In the genomic region with DNA sequence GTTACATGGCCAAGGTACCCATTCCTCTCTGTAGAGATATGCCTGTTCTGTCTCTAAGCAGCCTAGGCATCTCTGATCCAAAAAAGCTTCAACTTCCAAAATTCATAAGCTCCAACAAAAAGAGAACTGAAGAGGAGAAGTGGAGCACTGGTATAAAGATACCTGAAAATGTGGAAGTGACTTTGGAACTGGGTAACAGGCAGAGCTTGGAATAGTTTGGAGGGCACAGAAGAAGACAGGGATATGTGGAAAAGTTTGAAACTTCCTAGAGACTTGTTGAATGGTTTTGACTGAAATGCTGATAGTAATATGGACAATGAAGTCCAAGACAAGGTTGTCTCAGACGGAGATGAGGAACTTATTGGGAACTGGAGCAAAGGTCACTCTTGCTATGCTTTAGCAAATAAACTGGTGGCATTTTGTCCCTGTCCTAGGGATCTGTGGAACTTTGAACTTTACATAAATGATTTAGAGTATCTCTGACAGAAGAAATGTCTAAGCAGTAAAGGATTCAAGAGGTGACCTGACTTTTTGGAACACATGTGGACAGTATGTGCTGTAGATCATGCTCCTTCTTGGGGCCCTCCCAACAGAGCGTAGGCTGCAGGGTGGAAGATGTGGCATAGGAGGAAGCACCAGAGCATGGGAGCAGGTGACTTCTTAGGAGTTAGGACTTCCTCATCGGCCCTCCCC, we compare ENCODE assay signal across 21 cellular contexts.
DNase-seq lines count a peak whose midpoint lies in the region; ATAC-seq, FAIRE-seq and TF ChIP-seq lines count a peak whose summit lies in the region.
"Had no signal": no experiment of that assay in that cellular context is flagged by ENCODE, and none has a peak within 500 bp of the region (broad histone marks: within the 10 kb centered on the region; RNA-seq: fewer than 3 reads in every experiment).

No MANE protein-coding gene starts in this region.

- POLR2A ChIA-PET in HepG2 (lab: Yijun Ruan, JAX), result interaction anchor here (0.9 to 1.7 kb wide), 2 partner anchors 22 to 23 kb away, joined by 3 to 5 read pairs; no protein-coding TSS in a partner anchor
- POLR2A ChIA-PET in CD8-positive, alpha-beta T cell (lab: Charles Lee), result no interaction called here

- H4K20me1 ChIP-seq in hepatocyte (ENCODE audit: insufficient read depth, poor library complexity, severe bottlenecking), result no peaks in the 10 kb centered on the region
- H4K20me1 ChIP-seq in HepG2 (ENCODE audit: insufficient read depth, low read length), result no peaks in the 10 kb centered on the region
- H4K20me1 ChIP-seq: BLaER1 had no signal

- peak; percentile 49 for FAIRE-seq in HepG2 (lab: Jason Lieb, UNC)
- FAIRE-seq: G401.6, GM12892, GM19239 had no signal

- DNase-seq in hepatocyte (ENCODE audit: low spot score) (no peak), HepG2 (ENCODE audit: low spot score) (peak; percentile 41), mucosa of descending colon (no peak), NCI-H1105 (lab: John Stamatoyannopoulos, UW) (no peak)
- DNase-seq in CD8-positive, alpha-beta T cell, result no peak
- DNase-seq: Calu3; CD4-positive, CD25-positive, alpha-beta regulatory T cell; CD8-positive, alpha-beta memory T cell; DMS53; DMS79 treated with DMSO at 0.1 percent for 48 hours; H9; HFFc6 had no signal

- H3K4me1 Mint-ChIP-seq in CD8-positive, alpha-beta T cell (ENCODE audit: low read depth), result no peaks in the 10 kb centered on the region
- H3K4me1 Mint-ChIP-seq: B cell; CD4-positive, CD25-positive, alpha-beta regulatory T cell; CD8-positive, alpha-beta memory T cell; GM23338; H9 had no signal

- no peaks in the 10 kb centered on the region for H3K27me3 Mint-ChIP-seq in CD8-positive, alpha-beta T cell (ENCODE audit: low read depth)
- H3K27me3 Mint-ChIP-seq: B cell; CD4-positive, CD25-positive, alpha-beta regulatory T cell; CD8-positive, alpha-beta memory T cell had no signal

- H3K9me3 ChIP-seq in hepatocyte (ENCODE audit: low read depth) (no peaks in the 10 kb centered on the region), HepG2 (ENCODE audit: low read length) (peaks cover 11% of the 10 kb centered on the region; the same call in 1 of the 2 replicates), mucosa of descending colon (no peaks in the 10 kb centered on the region)
- no peaks in the 10 kb centered on the region for H3K9me3 ChIP-seq in CD8-positive, alpha-beta T cell (ENCODE audit: low read length)

- H3K4me1 ChIP-seq in hepatocyte (ENCODE audit: insufficient read depth) (no peaks in the 10 kb centered on the region), HepG2 (ENCODE audit: insufficient read depth, low read length) (peaks cover 30% of the 10 kb centered on the region), mucosa of descending colon (ENCODE audit: low read depth) (peaks cover 4% of the 10 kb centered on the region)
- H3K4me1 ChIP-seq in CD8-positive, alpha-beta T cell (ENCODE audit: insufficient read depth, low read length), result no peaks in the 10 kb centered on the region
- H3K4me1 ChIP-seq: BLaER1 had no signal

- CTCF ChIA-PET in HepG2 (lab: Yijun Ruan, JAX; ENCODE audit: low intra/inter-chr PET ratio, low total read pairs), result no interaction called here
- CTCF ChIA-PET in CD8-positive, alpha-beta T cell (lab: Charles Lee), result no interaction called here

- in situ Hi-C loops in HepG2 (cut with HindIII; ENCODE audit: extremely low pct_ligation_motif_present, low pct_unique_long_range_greater_than_20kb), result no loop called here

- intact Hi-C loops in HepG2 (cut with micrococcal nuclease; ENCODE audit: unreplicated experiment) (no loop called here), mucosa of descending colon (cut with DNase I, micrococcal nuclease) (no loop called here)
- intact Hi-C loops in CD8-positive, alpha-beta T cell (cut with DNase I, micrococcal nuclease), result no loop called here

- peaks cover 9% of the 10 kb centered on the region for H3K36me3 Mint-ChIP-seq in CD8-positive, alpha-beta T cell

- H3K79me2 ChIP-seq in hepatocyte (no peaks in the 10 kb centered on the region), HepG2 (ENCODE audit: insufficient read depth, low read length) (no peaks in the 10 kb centered on the region)

- no peak overlapping the region for H3K27ac Mint-ChIP-seq in CD8-positive, alpha-beta T cell
- H3K27ac Mint-ChIP-seq: B cell; CD4-positive, CD25-positive, alpha-beta regulatory T cell; CD8-positive, alpha-beta memory T cell; GM23338; H9; HFFc6 had no signal

- H2AFZ ChIP-seq in hepatocyte (no peak overlapping the region), HepG2 (ENCODE audit: low read length) (no peak overlapping the region)
- H2AFZ ChIP-seq: GM23338 had no signal

- H3K27me3 ChIP-seq in hepatocyte, result no peaks in the 10 kb centered on the region
- no peaks in the 10 kb centered on the region for H3K27me3 ChIP-seq in HepG2 (ENCODE audit: control insufficient read depth in 1 of 2, insufficient read depth in 2 of 2, low read length in 2 of 2)
- H3K27me3 ChIP-seq in CD8-positive, alpha-beta T cell (ENCODE audit: insufficient read depth, low read length), result no peaks in the 10 kb centered on the region
- H3K27me3 ChIP-seq: BLaER1 had no signal

- TF ChIP-seq POLR2A in HepG2 (IDR thresholded peaks at IDR 0.05; ENCODE audit: insufficient read depth in 1 of 2, low read depth in 2 of 2, low read length in 2 of 2), result no peak

- no peak for TF ChIP-seq RAD21 in HepG2 (CRISPR knock-in tag; IDR thresholded peaks at IDR 0.05)

- no peak overlapping the region for H3K4me3 Mint-ChIP-seq in CD8-positive, alpha-beta T cell
- H3K4me3 Mint-ChIP-seq: B cell; CD4-positive, CD25-positive, alpha-beta regulatory T cell; CD8-positive, alpha-beta memory T cell; GM23338; H9; HFFc6 had no signal

- no peaks in the 10 kb centered on the region for H3K36me3 ChIP-seq in hepatocyte (replicated peaks; ENCODE audit: insufficient read depth, low read depth)
- H3K36me3 ChIP-seq in HepG2 (replicated peaks in 1 of 2; ENCODE audit: control insufficient read depth in 1 of 2, insufficient read depth in 2 of 2, low read length in 2 of 2), result no peaks in the 10 kb centered on the region
- no peaks in the 10 kb centered on the region for H3K36me3 ChIP-seq in mucosa of descending colon (ENCODE audit: low read depth)
- H3K36me3 ChIP-seq in CD8-positive, alpha-beta T cell (ENCODE audit: insufficient read depth, low read length), result no peaks in the 10 kb centered on the region
- H3K36me3 ChIP-seq: BLaER1 had no signal

- 87% methylated on average over 3 of the region's 3 CpGs for WGBS in hepatocyte (ENCODE audit: low lambda C conversion rate, missing lambda C conversion rate)
- 0% methylated on average over 1 of the region's 3 CpGs for WGBS in HepG2 (ENCODE audit: low lambda C conversion rate)

- BruUV-seq in HepG2 (replicated peaks; lab: Mats Ljungman, UMichigan), result no TSS peak

- TF ChIP-seq EP300 in HepG2 (IDR thresholded peaks at IDR 0.05; ENCODE audit: low read depth in 2 of 2, low read length in 2 of 2), result no peak
- no peak for TF ChIP-seq EP300 in HepG2 (CRISPR knock-in tag; IDR thresholded peaks at IDR 0.05; ENCODE audit: borderline replicate concordance)

- H3K9ac ChIP-seq in HepG2 (ENCODE audit: insufficient read depth, low read depth, low read length), result no peak overlapping the region
- H3K9ac ChIP-seq: BLaER1 had no signal

- H3K9me3 Mint-ChIP-seq in CD8-positive, alpha-beta T cell, result peaks cover 30% of the 10 kb centered on the region

- peak overlapping the region; percentile 18 for H3K4me2 ChIP-seq in hepatocyte
- H3K4me2 ChIP-seq in HepG2 (ENCODE audit: low read depth, low read length), result peak overlapping the region; percentile 56
- H3K4me2 ChIP-seq: BLaER1, GM23338 had no signal

- TF ChIP-seq CTCF in hepatocyte (IDR thresholded peaks at IDR 0.05; ENCODE audit: poor library complexity), result no peak
- no peak for TF ChIP-seq CTCF in HepG2 (CRISPR knock-in tag; IDR thresholded peaks at IDR 0.05)
- no peak for TF ChIP-seq CTCF in mucosa of descending colon (IDR thresholded peaks at IDR 0.05)
- TF ChIP-seq CTCF in CD8-positive, alpha-beta T cell (IDR thresholded peaks at IDR 0.05), result no peak

- H3K4me3 ChIP-seq in hepatocyte, result no peak overlapping the region
- peak overlapping the region in 1 of 3 experiments; percentile 32; a peak in 2 of 6 replicates for H3K4me3 ChIP-seq in HepG2 (replicated peaks in 1 of 3; ENCODE audit: insufficient read depth in 1 of 3, low read depth in 2 of 3, low read length in 3 of 3)
- H3K4me3 ChIP-seq in mucosa of descending colon, result no peak overlapping the region
- no peak overlapping the region for H3K4me3 ChIP-seq in CD8-positive, alpha-beta T cell (ENCODE audit: low read depth, low read length)
- H3K4me3 ChIP-seq: BLaER1, GM23338 had no signal

- H3K27ac ChIP-seq in hepatocyte (peak overlapping the region; percentile 50), HepG2 (ENCODE audit: extremely low read length, insufficient read depth, low read length) (no peak overlapping the region)
- no peak overlapping the region for H3K27ac ChIP-seq in CD8-positive, alpha-beta T cell (ENCODE audit: low read depth, low read length)
- H3K27ac ChIP-seq: BLaER1, C4-2B had no signal

- ATAC-seq in HepG2 (peak; percentile 79), mucosa of descending colon (peak; percentile 62), GM19023 (IDR thresholded peaks at IDR 0.05; ENCODE audit: unreplicated experiment) (no peak)
- no peak for ATAC-seq in CD8-positive, alpha-beta T cell
- ATAC-seq: GM23338, HCT116 had no signal

- H3K9me2 ChIP-seq in hepatocyte (replicated peaks; ENCODE audit: insufficient read depth), result no peaks in the 10 kb centered on the region

TF ChIP-seq in HepG2, 621 proteins besides CTCF, POLR2A, EP300 and RAD21 (continues in another document):
- TF ChIP-seq MEIS2 (CRISPR knock-in tag; IDR thresholded peaks at IDR 0.05), result no peak
- 0 out of 2 replicates have a peak, but pooled peaks have one; percentile 16 for TF ChIP-seq ZMYM4 (CRISPR knock-in tag; IDR thresholded peaks at IDR 0.05)
- TF ChIP-seq, protein P1, sequence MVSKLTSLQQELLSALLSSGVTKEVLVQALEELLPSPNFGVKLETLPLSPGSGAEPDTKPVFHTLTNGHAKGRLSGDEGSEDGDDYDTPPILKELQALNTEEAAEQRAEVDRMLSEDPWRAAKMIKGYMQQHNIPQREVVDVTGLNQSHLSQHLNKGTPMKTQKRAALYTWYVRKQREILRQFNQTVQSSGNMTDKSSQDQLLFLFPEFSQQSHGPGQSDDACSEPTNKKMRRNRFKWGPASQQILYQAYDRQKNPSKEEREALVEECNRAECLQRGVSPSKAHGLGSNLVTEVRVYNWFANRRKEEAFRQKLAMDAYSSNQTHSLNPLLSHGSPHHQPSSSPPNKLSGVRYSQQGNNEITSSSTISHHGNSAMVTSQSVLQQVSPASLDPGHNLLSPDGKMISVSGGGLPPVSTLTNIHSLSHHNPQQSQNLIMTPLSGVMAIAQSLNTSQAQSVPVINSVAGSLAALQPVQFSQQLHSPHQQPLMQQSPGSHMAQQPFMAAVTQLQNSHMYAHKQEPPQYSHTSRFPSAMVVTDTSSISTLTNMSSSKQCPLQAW (CRISPR knock-in tag; IDR thresholded peaks at IDR 0.05), result no peak
- TF ChIP-seq PPARG (CRISPR knock-in tag; conservative IDR thresholded peaks at IDR 0.05), result peak; percentile 76
- TF ChIP-seq, protein P2, sequence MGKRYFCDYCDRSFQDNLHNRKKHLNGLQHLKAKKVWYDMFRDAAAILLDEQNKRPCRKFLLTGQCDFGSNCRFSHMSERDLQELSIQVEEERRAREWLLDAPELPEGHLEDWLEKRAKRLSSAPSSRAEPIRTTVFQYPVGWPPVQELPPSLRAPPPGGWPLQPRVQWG (CRISPR knock-in tag; IDR thresholded peaks at IDR 0.05; ENCODE audit: borderline replicate concordance, low read depth), result no peak
- peak; percentile 53 for TF ChIP-seq TEAD3 (CRISPR knock-in tag; optimal IDR thresholded peaks at IDR 0.05; ENCODE audit: borderline replicate concordance)

Comparison
In these comparisons a context has a peak if more than half of its experiments do, and no peak if none do; other contexts are left out.
1. ATAC-seq: peak in HepG2 (single experiment) and mucosa of descending colon (single experiment); none in GM19023 (single experiment) and CD8-positive, alpha-beta T cell (single experiment).